ENCODE assay signal across 17 cellular contexts in the genomic region with DNA sequence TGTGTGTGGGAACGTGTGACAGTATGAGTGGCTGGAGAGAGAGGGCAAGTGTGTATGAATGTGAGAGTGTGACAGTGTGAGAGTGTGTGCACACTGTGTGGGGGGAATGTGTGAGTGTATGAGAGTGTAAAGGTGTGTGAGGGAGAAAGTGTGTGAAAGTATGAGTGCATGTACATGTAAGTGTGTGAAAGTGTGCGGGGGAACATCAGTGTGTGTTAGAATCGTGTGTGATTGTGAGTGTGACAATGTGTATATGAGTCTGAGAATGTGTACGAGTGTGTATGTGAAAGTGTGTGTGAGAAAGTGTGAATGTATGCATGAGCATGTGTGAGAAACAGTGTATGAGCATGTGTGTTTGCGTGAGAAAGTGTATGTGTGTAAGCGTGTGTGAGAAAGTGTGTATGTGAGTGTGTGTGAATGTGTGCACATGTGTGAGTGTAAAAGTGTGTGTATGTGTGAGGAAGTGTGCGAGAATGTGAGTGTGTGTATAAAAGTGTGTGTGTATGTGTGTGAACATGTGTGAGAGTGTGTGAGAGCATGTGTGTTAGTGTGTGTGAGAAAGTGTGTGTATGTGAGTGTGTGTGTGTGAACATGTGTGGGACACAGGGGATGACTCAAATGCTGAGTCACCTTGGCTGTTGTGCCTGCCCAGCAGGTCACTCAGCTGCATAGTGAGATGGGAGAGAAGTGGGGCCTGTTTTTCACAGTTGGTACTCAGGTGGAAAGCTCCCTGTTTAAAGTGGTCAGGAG.
DNase-seq lines count a peak whose midpoint lies in the region; TF ChIP-seq lines count a peak whose summit lies in the region.
"Had no signal": no experiment of that assay in that cellular context is flagged by ENCODE, and none has a peak within 500 bp of the region (broad histone marks: within the 10 kb centered on the region; RNA-seq: fewer than 3 reads in every experiment).

No MANE protein-coding gene starts in this region.

- no peaks in the 10 kb centered on the region for H3K4me1 Mint-ChIP-seq in CD8-positive, alpha-beta memory T cell
- no peaks in the 10 kb centered on the region for H3K4me1 Mint-ChIP-seq in chondrocyte (ENCODE audit: low read depth)
- H3K4me1 Mint-ChIP-seq: CD4-positive, CD25-positive, alpha-beta regulatory T cell had no signal

- H3K27me3 Mint-ChIP-seq in CD8-positive, alpha-beta memory T cell, result no peaks in the 10 kb centered on the region
- peaks cover 2% of the 10 kb centered on the region for H3K27me3 Mint-ChIP-seq in chondrocyte (ENCODE audit: low read depth)
- H3K27me3 Mint-ChIP-seq: CD4-positive, CD25-positive, alpha-beta regulatory T cell had no signal

- H3K4me3 ChIP-seq in HEK293 (ENCODE audit: low read depth, low read length) (no peak overlapping the region), astrocyte of the spinal cord (ENCODE audit: low read depth, low read length) (no peak overlapping the region), fibroblast of the aortic adventitia (ENCODE audit: low read depth, low read length) (no peak overlapping the region), thyroid gland (replicated peaks in 1 of 3) (no peak overlapping the region)
- H3K4me3 ChIP-seq in CD8-positive, alpha-beta memory T cell (ENCODE audit: low read length), result no peak overlapping the region
- H3K4me3 ChIP-seq: spleen had no signal

- H3K9me3 Mint-ChIP-seq in CD8-positive, alpha-beta memory T cell, result peaks cover 0 to 6% (median 2%) of the 10 kb centered on the region in 5 donors
- H3K9me3 Mint-ChIP-seq in chondrocyte (ENCODE audit: low read depth), result no peaks in the 10 kb centered on the region

- H3K9me3 ChIP-seq in HEK293 (ENCODE audit: control insufficient read depth, insufficient read depth, low read depth, low read length) (no peaks in the 10 kb centered on the region), thyroid gland (no peaks in the 10 kb centered on the region)
- H3K9me3 ChIP-seq in CD8-positive, alpha-beta memory T cell (ENCODE audit: low read length), result no peaks in the 10 kb centered on the region

- no peak overlapping the region for H3K27ac ChIP-seq in HEK293 (ENCODE audit: extremely low read depth, low read depth, low read length)
- H3K27ac ChIP-seq in thyroid gland, result peak overlapping the region in 1 of 3 donors; percentile 7
- H3K27ac ChIP-seq in CD8-positive, alpha-beta memory T cell (ENCODE audit: low read depth, low read length), result no peak overlapping the region
- H3K27ac ChIP-seq: parathyroid adenoma, spleen had no signal

- H3K36me3 ChIP-seq in HEK293 (ENCODE audit: control insufficient read depth in 2 of 2, insufficient read depth in 1 of 2, low read length in 2 of 2), result no peaks in the 10 kb centered on the region
- H3K36me3 ChIP-seq in thyroid gland, result no peaks in the 10 kb centered on the region
- H3K36me3 ChIP-seq in CD8-positive, alpha-beta memory T cell (ENCODE audit: insufficient read depth, low read length), result no peaks in the 10 kb centered on the region
- H3K36me3 ChIP-seq: spleen had no signal

- H3K36me3 Mint-ChIP-seq in CD8-positive, alpha-beta memory T cell, result no peaks in the 10 kb centered on the region
- no peaks in the 10 kb centered on the region for H3K36me3 Mint-ChIP-seq in chondrocyte (ENCODE audit: low read depth)
- H3K36me3 Mint-ChIP-seq: CD4-positive, CD25-positive, alpha-beta regulatory T cell had no signal

- intact Hi-C loops in thyroid gland (cut with DNase I), result no loop called here

- POLR2A ChIA-PET in HEK293 (lab: Yijun Ruan, JAX), result no interaction called here
- POLR2A ChIA-PET in CD8-positive, alpha-beta memory T cell (lab: Charles Lee), result no interaction called here

- no peak overlapping the region for H3K27ac Mint-ChIP-seq in CD8-positive, alpha-beta memory T cell
- H3K27ac Mint-ChIP-seq in chondrocyte (ENCODE audit: unreplicated experiment), result no peak overlapping the region
- H3K27ac Mint-ChIP-seq: CD4-positive, CD25-positive, alpha-beta regulatory T cell; T-helper 1 cell treated with Interleukin-12 subunit alpha and Interleukin-12 subunit beta and Interleukin-4 antibody, amounts not matched to agents 30 μg/mL and 1 μg/mL, for 36 hours had no signal

- no peak for TF ChIP-seq CTCF in HEK293 (tag by site-specific recombination; IDR thresholded peaks at IDR 0.05)
- no peak for TF ChIP-seq CTCF in astrocyte of the spinal cord (IDR thresholded peaks at IDR 0.05; ENCODE audit: low read depth, low read length)
- no peak for TF ChIP-seq CTCF in fibroblast of the aortic adventitia (IDR thresholded peaks at IDR 0.05; ENCODE audit: insufficient read depth, low read length)
- no peak for TF ChIP-seq CTCF in thyroid gland (IDR thresholded peaks at IDR 0.05)
- TF ChIP-seq CTCF in chondrocyte (IDR thresholded peaks at IDR 0.05), result no peak

- H3K27me3 ChIP-seq in thyroid gland, result no peaks in the 10 kb centered on the region
- no peaks in the 10 kb centered on the region for H3K27me3 ChIP-seq in CD8-positive, alpha-beta memory T cell (ENCODE audit: insufficient read depth, low read length, poor library complexity, severe bottlenecking)
- H3K27me3 ChIP-seq: spleen had no signal

- in situ Hi-C loops in astrocyte of the spinal cord (cut with HindIII; ENCODE audit: low sequenced_read_pairs), result no loop called here

- no peaks in the 10 kb centered on the region for H3K4me1 ChIP-seq in HEK293 (ENCODE audit: control insufficient read depth, insufficient read depth, low read length)
- peaks cover 0 to 6% of the 10 kb centered on the region in 2 donors for H3K4me1 ChIP-seq in thyroid gland
- no peaks in the 10 kb centered on the region for H3K4me1 ChIP-seq in CD8-positive, alpha-beta memory T cell (ENCODE audit: insufficient read depth, low read length)
- H3K4me1 ChIP-seq: parathyroid adenoma, spleen had no signal

- CTCF ChIA-PET in HEK293 (lab: Yijun Ruan, JAX), result no interaction called here
- CTCF ChIA-PET in CD8-positive, alpha-beta memory T cell (lab: Charles Lee), result no interaction called here

- 94 to 96% methylated on average over 7 of the region's 7 CpGs for WGBS in thyroid gland, 2 donors

- TF ChIP-seq POLR2A in thyroid gland (IDR thresholded peaks at IDR 0.05), result peak in 1 of 2 donors; percentile 12

- DNase-seq in astrocyte of the spinal cord (ENCODE audit: low read depth, low spot score), result peak; percentile 53
- DNase-seq in fibroblast of the aortic adventitia (ENCODE audit: low read depth), result peak; percentile 57
- DNase-seq in thyroid gland, result peak; percentile 77 to 83
- DNase-seq in CD8-positive, alpha-beta memory T cell, result no peak
- no peak for DNase-seq in cerebellum (ENCODE audit: low spot score)
- no peak for DNase-seq in chondrocyte (ENCODE audit: low spot score)
- DNase-seq: activated CD4-positive, CD25-positive, alpha-beta regulatory T cell treated with anti-CD3 and anti-CD28 coated beads, Interleukin-2, amount 50 U/mL, for 72 hours; activated CD8-positive, alpha-beta memory T cell treated with anti-CD3 and anti-CD28 coated beads, Interleukin-2, amount 50 U/mL, for 4 hours; activated naive CD4-positive, alpha-beta T cell; CD4-positive, CD25-positive, alpha-beta regulatory T cell; left colon; NCI-H2081 treated with DMSO at 0.1 percent for 48 hours; NCI-H82; spleen had no signal

- H3K4me3 Mint-ChIP-seq in CD8-positive, alpha-beta memory T cell, result no peak overlapping the region
- H3K4me3 Mint-ChIP-seq in chondrocyte (ENCODE audit: unreplicated experiment), result no peak overlapping the region
- H3K4me3 Mint-ChIP-seq: CD4-positive, CD25-positive, alpha-beta regulatory T cell; T-helper 1 cell treated with Interleukin-12 subunit alpha and Interleukin-12 subunit beta and Interleukin-4 antibody, amounts not matched to agents 30 μg/mL and 1 μg/mL, for 36 hours had no signal

TF ChIP-seq in HEK293, 187 proteins besides CTCF, POLR2A, EP300 and RAD21 (continues in another document):
- TF ChIP-seq ZNF473 (tag by site-specific recombination; IDR thresholded peaks at IDR 0.05) (peak; percentile 92), ZNF174 (tag by site-specific recombination; IDR thresholded peaks at IDR 0.05) (no peak), KLF8 (tag by site-specific recombination; IDR thresholded peaks at IDR 0.05) (no peak), PRDM1 (tag by site-specific recombination; IDR thresholded peaks at IDR 0.05) (peak; percentile 100), GLI4 (tag by site-specific recombination; IDR thresholded peaks at IDR 0.05) (0 out of 2 replicates have a peak, but pooled peaks have one; percentile 24), ZNF354C (tag by site-specific recombination; IDR thresholded peaks at IDR 0.05; ENCODE audit: borderline replicate concordance, low read depth) (no peak), ZNF623 (tag by site-specific recombination; IDR thresholded peaks at IDR 0.05) (no peak)
- TF ChIP-seq, protein P1, sequence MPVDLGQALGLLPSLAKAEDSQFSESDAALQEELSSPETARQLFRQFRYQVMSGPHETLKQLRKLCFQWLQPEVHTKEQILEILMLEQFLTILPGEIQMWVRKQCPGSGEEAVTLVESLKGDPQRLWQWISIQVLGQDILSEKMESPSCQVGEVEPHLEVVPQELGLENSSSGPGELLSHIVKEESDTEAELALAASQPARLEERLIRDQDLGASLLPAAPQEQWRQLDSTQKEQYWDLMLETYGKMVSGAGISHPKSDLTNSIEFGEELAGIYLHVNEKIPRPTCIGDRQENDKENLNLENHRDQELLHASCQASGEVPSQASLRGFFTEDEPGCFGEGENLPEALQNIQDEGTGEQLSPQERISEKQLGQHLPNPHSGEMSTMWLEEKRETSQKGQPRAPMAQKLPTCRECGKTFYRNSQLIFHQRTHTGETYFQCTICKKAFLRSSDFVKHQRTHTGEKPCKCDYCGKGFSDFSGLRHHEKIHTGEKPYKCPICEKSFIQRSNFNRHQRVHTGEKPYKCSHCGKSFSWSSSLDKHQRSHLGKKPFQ (tag by site-specific recombination; IDR thresholded peaks at IDR 0.05), result peak; percentile 88
- TF ChIP-seq, protein P2, sequence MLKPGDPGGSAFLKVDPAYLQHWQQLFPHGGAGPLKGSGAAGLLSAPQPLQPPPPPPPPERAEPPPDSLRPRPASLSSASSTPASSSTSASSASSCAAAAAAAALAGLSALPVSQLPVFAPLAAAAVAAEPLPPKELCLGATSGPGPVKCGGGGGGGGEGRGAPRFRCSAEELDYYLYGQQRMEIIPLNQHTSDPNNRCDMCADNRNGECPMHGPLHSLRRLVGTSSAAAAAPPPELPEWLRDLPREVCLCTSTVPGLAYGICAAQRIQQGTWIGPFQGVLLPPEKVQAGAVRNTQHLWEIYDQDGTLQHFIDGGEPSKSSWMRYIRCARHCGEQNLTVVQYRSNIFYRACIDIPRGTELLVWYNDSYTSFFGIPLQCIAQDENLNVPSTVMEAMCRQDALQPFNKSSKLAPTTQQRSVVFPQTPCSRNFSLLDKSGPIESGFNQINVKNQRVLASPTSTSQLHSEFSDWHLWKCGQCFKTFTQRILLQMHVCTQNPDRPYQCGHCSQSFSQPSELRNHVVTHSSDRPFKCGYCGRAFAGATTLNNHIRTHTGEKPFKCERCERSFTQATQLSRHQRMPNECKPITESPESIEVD (tag by site-specific recombination; IDR thresholded peaks at IDR 0.05), result no peak

Comparison
In these comparisons a context has a peak if more than half of its experiments do, and no peak if none do; other contexts are left out.
1. DNase-seq: peak in astrocyte of the spinal cord (single experiment), fibroblast of the aortic adventitia (single experiment) and thyroid gland (2 of 2); none in CD8-positive, alpha-beta memory T cell (0 of 5), cerebellum (single experiment) and chondrocyte (single experiment).